In the genomic region with DNA sequence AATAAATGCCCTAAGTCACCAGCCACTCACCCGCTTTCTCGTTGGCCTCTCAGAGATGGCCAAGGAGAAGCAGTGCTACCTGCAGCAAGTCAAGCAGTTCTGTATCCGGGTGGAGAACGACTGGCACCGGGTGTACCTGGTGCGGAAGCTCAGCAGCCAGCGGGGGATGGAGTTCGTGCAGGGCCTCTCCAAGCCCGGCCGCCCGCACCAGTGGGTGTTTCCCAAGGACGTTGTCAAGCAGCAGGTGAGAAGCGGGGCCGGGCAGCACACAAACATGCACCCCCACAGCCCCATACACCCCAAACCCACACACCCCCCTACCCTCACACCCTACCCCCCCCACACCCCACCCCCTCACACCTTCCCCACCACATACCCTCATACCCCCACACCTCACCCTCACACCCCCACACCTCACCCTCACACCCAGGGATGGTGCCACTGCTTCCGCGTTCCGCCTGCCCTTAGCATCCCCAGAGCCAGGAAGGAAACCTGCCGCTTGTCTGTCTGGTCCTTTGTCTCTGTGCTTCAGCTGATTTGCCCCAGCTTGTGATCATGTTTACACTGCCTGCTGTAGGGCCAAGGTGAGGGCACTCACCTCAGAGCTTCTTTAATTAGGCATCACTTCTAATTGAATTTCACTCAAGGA, we compare ENCODE assay signal across 19 cellular contexts.
"Had no signal": no experiment of that assay in that cellular context is flagged by ENCODE, and none has a peak within 500 bp of the region (broad histone marks: within the 10 kb centered on the region; RNA-seq: fewer than 3 reads in every experiment).

No MANE protein-coding gene starts in this region.

- H3K9me3 Mint-ChIP-seq: activated B cell treated with CpG ODN at 0.5 μM for 24 hours; activated CD4-positive, alpha-beta T cell treated with anti-CD3 and anti-CD28 coated beads, Interleukin-2, amount 10 ng/mL, durations not matched to agents 24 days and 14 days; central memory CD8-positive, alpha-beta T cell; naive thymus-derived CD8-positive, alpha-beta T cell; stimulated activated naive CD8-positive, alpha-beta T cell treated with anti-CD3 and anti-CD28 coated beads, Interleukin-15, Interleukin-2, amounts not matched to agents 100 ng/mL and 50 ng/mL, for 24 hours; type B pancreatic cell had no signal

- H3K4me1 ChIP-seq: body of pancreas, foreskin keratinocyte, right atrium auricular region had no signal

- H3K27me3 ChIP-seq: body of pancreas, foreskin keratinocyte, right atrium auricular region had no signal

- DNase-seq: activated B cell treated with CpG ODN at 0.5 μM for 24 hours; activated CD4-positive, alpha-beta T cell treated with anti-CD3 and anti-CD28 coated beads, Interleukin-2, amount 10 ng/mL, durations not matched to agents 24 days and 14 days; amniotic stem cell; body of pancreas; effector CD8-positive, alpha-beta T cell; foreskin keratinocyte; glutamatergic neuron; hypothalamus; left ventricle myocardium superior; mesenchymal stem cell; naive thymus-derived CD8-positive, alpha-beta T cell; nucleus accumbens; stimulated activated CD4-positive, alpha-beta T cell treated with anti-CD3 and anti-CD28 coated beads, Interleukin-4, amount 100 ng/mL, for 24 hours had no signal

- H3K27ac Mint-ChIP-seq: activated B cell treated with CpG ODN at 0.5 μM for 24 hours; activated CD4-positive, alpha-beta T cell treated with anti-CD3 and anti-CD28 coated beads, Interleukin-2, amount 10 ng/mL, durations not matched to agents 24 days and 14 days; progenitor cell of endocrine pancreas; stimulated activated naive CD8-positive, alpha-beta T cell treated with anti-CD3 and anti-CD28 coated beads, Interleukin-15, Interleukin-2, amounts not matched to agents 100 ng/mL and 50 ng/mL, for 24 hours; type B pancreatic cell had no signal

- H3K9me3 ChIP-seq: body of pancreas, right atrium auricular region had no signal

- H3K27me3 Mint-ChIP-seq: activated B cell treated with CpG ODN at 0.5 μM for 24 hours; activated CD4-positive, alpha-beta T cell treated with anti-CD3 and anti-CD28 coated beads, Interleukin-2, amount 10 ng/mL, durations not matched to agents 24 days and 14 days; central memory CD8-positive, alpha-beta T cell; naive thymus-derived CD8-positive, alpha-beta T cell; progenitor cell of endocrine pancreas; stimulated activated naive CD8-positive, alpha-beta T cell treated with anti-CD3 and anti-CD28 coated beads, Interleukin-15, Interleukin-2, amounts not matched to agents 100 ng/mL and 50 ng/mL, for 24 hours; type B pancreatic cell had no signal

- H3K4me1 Mint-ChIP-seq: activated B cell treated with CpG ODN at 0.5 μM for 24 hours; activated CD4-positive, alpha-beta T cell treated with anti-CD3 and anti-CD28 coated beads, Interleukin-2, amount 10 ng/mL, durations not matched to agents 24 days and 14 days had no signal

- H3K4me3 ChIP-seq: body of pancreas, right atrium auricular region, skin epidermis had no signal

- ATAC-seq: body of pancreas; foreskin keratinocyte; left ventricle myocardium superior; naive thymus-derived CD8-positive, alpha-beta T cell had no signal

- H3K4me3 Mint-ChIP-seq: activated B cell treated with CpG ODN at 0.5 μM for 24 hours; activated CD4-positive, alpha-beta T cell treated with anti-CD3 and anti-CD28 coated beads, Interleukin-2, amount 10 ng/mL, durations not matched to agents 24 days and 14 days; central memory CD8-positive, alpha-beta T cell; naive thymus-derived CD8-positive, alpha-beta T cell; stimulated activated naive CD8-positive, alpha-beta T cell treated with anti-CD3 and anti-CD28 coated beads, Interleukin-15, Interleukin-2, amounts not matched to agents 100 ng/mL and 50 ng/mL, for 24 hours; type B pancreatic cell had no signal

- H3K27ac ChIP-seq: body of pancreas, foreskin keratinocyte, right atrium auricular region, skin epidermis had no signal
